18 cellular contexts compared by ENCODE assay signal in genomic region chr18:49081511-49082146, GRCh38.
DNase-seq lines count a peak whose midpoint lies in the region; ATAC-seq and TF ChIP-seq lines count a peak whose summit lies in the region.
"Had no signal": no experiment of that assay in that cellular context is flagged by ENCODE, and none has a peak within 500 bp of the region (broad histone marks: within the 10 kb centered on the region; RNA-seq: fewer than 3 reads in every experiment).

No MANE protein-coding gene starts in this region.

- H4K20me1 ChIP-seq in hepatocyte (ENCODE audit: insufficient read depth, poor library complexity, severe bottlenecking): no peaks in the 10 kb centered on the region

- H3K27ac ChIP-seq in KOPT-K1 (ENCODE audit: low read depth, low read length, poor library complexity, severe bottlenecking) (peak overlapping the region; percentile 19), hepatocyte (peak overlapping the region; percentile 15), tibial artery (no peak overlapping the region), A673 (ENCODE audit: low read depth, low read length, poor library complexity, severe bottlenecking) (no peak overlapping the region)

- no peak overlapping the region for H3K4me2 ChIP-seq in hepatocyte

- H3K4me1 ChIP-seq in hepatocyte (ENCODE audit: insufficient read depth): no peaks in the 10 kb centered on the region
- no peaks in the 10 kb centered on the region for H3K4me1 ChIP-seq in tibial artery
- H3K4me1 ChIP-seq in A673 (ENCODE audit: insufficient read depth, low read length, poor library complexity, severe bottlenecking): no peaks in the 10 kb centered on the region

- no peak overlapping the region for H2AFZ ChIP-seq in hepatocyte

- 0 out of 2 replicates have a peak, but pooled peaks cover 5% of the 10 kb centered on the region for H3K36me3 ChIP-seq in KOPT-K1 (ENCODE audit: insufficient read depth, low read length)
- H3K36me3 ChIP-seq in hepatocyte (replicated peaks; ENCODE audit: insufficient read depth, low read depth): no peaks in the 10 kb centered on the region
- peaks cover 0 to 6% (median 0%) of the 10 kb centered on the region in 3 donors for H3K36me3 ChIP-seq in tibial artery
- no peaks in the 10 kb centered on the region for H3K36me3 ChIP-seq in A673 (ENCODE audit: insufficient read depth, low read length, poor library complexity, severe bottlenecking)

- no peaks in the 10 kb centered on the region for H3K79me2 ChIP-seq in hepatocyte

- H3K27me3 ChIP-seq in hepatocyte (no peaks in the 10 kb centered on the region), tibial artery (no peaks in the 10 kb centered on the region), A673 (replicated peaks; ENCODE audit: insufficient read depth, low read depth, low read length, poor library complexity) (no peaks in the 10 kb centered on the region)

- CTCF ChIA-PET in A673 (lab: Charles Lee): no interaction called here

- ATAC-seq in GM19463 (IDR thresholded peaks at IDR 0.05; ENCODE audit: unreplicated experiment) (peak; percentile 50), GM21737 (IDR thresholded peaks at IDR 0.05; ENCODE audit: unreplicated experiment) (no peak)
- ATAC-seq: GM12878; stimulated activated naive B cell treated with anti-CD40 and anti-IgM and Interleukin-4, amounts not matched to agents 10 μg/mL and 1 μg/mL and 100 μg/mL, for 72 hours had no signal

- 90% methylated on average over 2 of the region's 2 CpGs for WGBS in hepatocyte (ENCODE audit: low lambda C conversion rate, missing lambda C conversion rate)

- DNase-seq in GM13976 (ENCODE audit: low spot score) (peak; percentile 47), hepatocyte (ENCODE audit: low spot score) (no peak), tibial artery (no peak), A673 (ENCODE audit: low spot score) (no peak), cerebellar cortex (ENCODE audit: low spot score) (no peak)
- DNase-seq: activated CD4-positive, alpha-beta T cell treated with anti-CD3 and anti-CD28 coated beads for 1 hour; DMS79 treated with DMSO at 0.1 percent for 48 hours; HCEC 1CT; head of caudate nucleus; NCI-H1417 treated with DMSO at 0.1 percent for 48 hours; NCI-H446; stimulated activated CD4-positive, alpha-beta T cell treated with anti-CD3 and anti-CD28 coated beads, Interleukin-4, amount 100 ng/mL, for 4 hours; stimulated activated naive B cell treated with anti-CD40 and anti-IgM and Interleukin-4, amounts not matched to agents 10 μg/mL and 1 μg/mL and 100 μg/mL, for 72 hours; T-cell had no signal

- intact Hi-C loops in tibial artery (cut with DNase I; ENCODE audit: low total_unique reads) (no loop called here), A673 (cut with micrococcal nuclease; ENCODE audit: unreplicated experiment) (no loop called here)

- no TSS peak for BruUV-seq in A673 (replicated peaks; lab: Mats Ljungman, UMichigan)

- no peaks in the 10 kb centered on the region for H3K9me2 ChIP-seq in hepatocyte (replicated peaks; ENCODE audit: insufficient read depth)

- POLR2A ChIA-PET in A673 (lab: Charles Lee; ENCODE audit: low non-redundant PET): no interaction called here

- no peaks in the 10 kb centered on the region for H3K9me3 ChIP-seq in KOPT-K1 (ENCODE audit: insufficient read depth, low read length, poor library complexity, severe bottlenecking)
- H3K9me3 ChIP-seq in hepatocyte (ENCODE audit: low read depth): no peaks in the 10 kb centered on the region
- no peaks in the 10 kb centered on the region for H3K9me3 ChIP-seq in tibial artery
- H3K9me3 ChIP-seq in A673 (ENCODE audit: low read depth, low read length, poor library complexity, severe bottlenecking): no peaks in the 10 kb centered on the region

- in situ Hi-C loops in GM13976 (cut with MboI; ENCODE audit: low sequenced_read_pairs, unreplicated experiment): no loop called here

- no peak overlapping the region for H3K4me3 ChIP-seq in hepatocyte
- H3K4me3 ChIP-seq in tibial artery: no peak overlapping the region
- no peak overlapping the region for H3K4me3 ChIP-seq in A673 (ENCODE audit: low read depth, low read length, poor library complexity, severe bottlenecking)
- H3K4me3 ChIP-seq: GM12878 had no signal

- no peak for TF ChIP-seq CTCF in GM13976 (IDR thresholded peaks at IDR 0.05; ENCODE audit: borderline replicate concordance, control extremely low read depth, extremely low read depth, insufficient read depth, missing control alignments)
- TF ChIP-seq CTCF in hepatocyte (IDR thresholded peaks at IDR 0.05; ENCODE audit: poor library complexity): no peak
- no peak for TF ChIP-seq CTCF in tibial artery (IDR thresholded peaks at IDR 0.05)
- TF ChIP-seq CTCF in A673 (conservative IDR thresholded peaks at IDR 0.05; ENCODE audit: low read depth, low read length): no peak

Comparison
In these comparisons a context has a peak if more than half of its experiments do, and no peak if none do; other contexts are left out.
1. H3K27ac ChIP-seq: peak in KOPT-K1 (single experiment) and hepatocyte (single experiment); none in tibial artery (0 of 2) and A673 (single experiment).